Comparison of ENCODE assay signal across 1 cellular context in genomic region chr7:106657085-106657991, GRCh38.
A peak's percentile ranks its signal among the peaks of the same experiment; 100 is the strongest.
TF ChIP-seq lines count a peak whose summit lies in the region.

No MANE protein-coding gene starts in this region.

TF ChIP-seq in K562, 482 proteins besides CTCF, POLR2A, EP300 and RAD21 (continued from another document and continues in another):
- TF ChIP-seq THAP7 (CRISPR knock-in tag; IDR thresholded peaks at IDR 0.05) (no peak), BRD4 (IDR thresholded peaks at IDR 0.05) (0 out of 2 replicates have a peak, but pooled peaks have one; percentile 52), HMG20A (CRISPR knock-in tag; conservative IDR thresholded peaks at IDR 0.05) (no peak), CEBPB (tag; IDR thresholded peaks at IDR 0.05) (peak; percentile 80; the same call in 1 of the 2 replicates), SAP30 (IDR thresholded peaks at IDR 0.05; ENCODE audit: borderline replicate concordance, insufficient read depth, low read depth, low read length, poor library complexity, severe bottlenecking) (no peak), TAF1 (IDR thresholded peaks at IDR 0.05; ENCODE audit: control insufficient read depth, extremely low read depth, insufficient read depth, low read length, severe bottlenecking) (no peak), ATF4 (CRISPR knock-in tag; IDR thresholded peaks at IDR 0.05) (0 out of 2 replicates have a peak, but pooled peaks have one; percentile 11), CSDE1 (IDR thresholded peaks at IDR 0.05) (peak in 1 of 2 experiments; percentile 16; a peak in 1 of 4 replicates), CEBPG (CRISPR knock-in tag; IDR thresholded peaks at IDR 0.05) (no peak), CEBPG (tag; conservative IDR thresholded peaks at IDR 0.05 in 1 of 2, IDR thresholded peaks at IDR 0.05 in 1 of 2) (peak; percentile 73 to 95), SP2 (IDR thresholded peaks at IDR 0.05; ENCODE audit: extremely low read depth, low read depth, low read length, poor library complexity, severe bottlenecking) (no peak), MLLT1 (IDR thresholded peaks at IDR 0.05) (peak; percentile 76; a peak in 3 of 4 replicates), PML (IDR thresholded peaks at IDR 0.05; ENCODE audit: low read length) (0 out of 2 replicates have a peak, but pooled peaks have one; percentile 3), TAF15 (IDR thresholded peaks at IDR 0.05; ENCODE audit: low read depth, low read length) (no peak), PTRF (tag; IDR thresholded peaks at IDR 0.05) (peak; percentile 70), JUND (IDR thresholded peaks at IDR 0.05; ENCODE audit: borderline replicate concordance, low read depth, low read length) (no peak), JUND (tag; IDR thresholded peaks at IDR 0.05; ENCODE audit: borderline replicate concordance, low read depth, low read length) (0 out of 3 replicates have a peak, but pooled peaks have one; percentile 12), HNRNPUL1 (IDR thresholded peaks at IDR 0.05; ENCODE audit: low read length) (no peak), NBN (IDR thresholded peaks at IDR 0.05; ENCODE audit: low read depth) (0 out of 2 replicates have a peak, but pooled peaks have one; percentile 14), CBFA2T3 (IDR thresholded peaks at IDR 0.05) (no peak), CHAMP1 (IDR thresholded peaks at IDR 0.05) (no peak), SMAD3 (CRISPR knock-in tag; conservative IDR thresholded peaks at IDR 0.05) (no peak), ZZZ3 (IDR thresholded peaks at IDR 0.05) (no peak), RBBP5 (IDR thresholded peaks at IDR 0.05; ENCODE audit: borderline replicate concordance, insufficient read depth, low read length, poor library complexity, severe bottlenecking) (no peak), SIN3A (IDR thresholded peaks at IDR 0.05; ENCODE audit: borderline replicate concordance in 2 of 2, control insufficient read depth in 1 of 2, low read depth in 2 of 2, low read length in 2 of 2) (no peak), HSF4 (CRISPR knock-in tag; IDR thresholded peaks at IDR 0.05; ENCODE audit: borderline replicate concordance) (0 out of 2 replicates have a peak, but pooled peaks have one; percentile 16), TAF9B (IDR thresholded peaks at IDR 0.05; ENCODE audit: partially characterized antibody) (peak; percentile 10), ZNF311 (CRISPR knock-in tag; IDR thresholded peaks at IDR 0.05) (no peak), RBM22 (IDR thresholded peaks at IDR 0.05; ENCODE audit: low read depth, low read length, poor library complexity, severe bottlenecking) (no peak), BACH1 (tag; IDR thresholded peaks at IDR 0.05) (peak; percentile 78), CUX1 (CRISPR knock-in tag; IDR thresholded peaks at IDR 0.05) (no peak), FOXP1 (CRISPR knock-in tag; IDR thresholded peaks at IDR 0.05) (no peak), SMARCA4 (IDR thresholded peaks at IDR 0.05) (0 out of 2 replicates have a peak, but pooled peaks have one; percentile 32), MYC (IDR thresholded peaks at IDR 0.05; ENCODE audit: low read depth, low read length) (no peak), MYC (CRISPR knock-in tag; IDR thresholded peaks at IDR 0.05; ENCODE audit: borderline replicate concordance, low read depth) (no peak), MECOM (CRISPR knock-in tag; IDR thresholded peaks at IDR 0.05) (peak; percentile 61), GMEB1 (CRISPR knock-in tag; IDR thresholded peaks at IDR 0.05) (0 out of 2 replicates have a peak, but pooled peaks have one; percentile 16), CREM (IDR thresholded peaks at IDR 0.05; ENCODE audit: low read depth) (0 out of 2 replicates have a peak, but pooled peaks have one; percentile 21)
- TF ChIP-seq, protein P1, sequence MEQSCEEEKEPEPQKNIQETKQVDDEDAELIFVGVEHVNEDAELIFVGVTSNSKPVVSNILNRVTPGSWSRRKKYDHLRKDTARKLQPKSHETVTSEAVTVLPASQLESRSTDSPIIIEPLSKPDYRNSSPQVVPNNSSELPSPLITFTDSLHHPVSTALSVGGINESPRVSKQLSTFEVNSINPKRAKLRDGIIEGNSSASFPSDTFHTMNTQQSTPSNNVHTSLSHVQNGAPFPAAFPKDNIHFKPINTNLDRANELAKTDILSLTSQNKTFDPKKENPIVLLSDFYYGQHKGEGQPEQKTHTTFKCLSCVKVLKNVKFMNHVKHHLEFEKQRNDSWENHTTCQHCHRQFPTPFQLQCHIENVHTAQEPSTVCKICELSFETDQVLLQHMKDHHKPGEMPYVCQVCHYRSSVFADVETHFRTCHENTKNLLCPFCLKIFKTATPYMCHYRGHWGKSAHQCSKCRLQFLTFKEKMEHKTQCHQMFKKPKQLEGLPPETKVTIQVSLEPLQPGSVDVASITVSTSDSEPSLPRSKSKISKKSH (CRISPR knock-in tag; IDR thresholded peaks at IDR 0.05), result no peak
- TF ChIP-seq, protein P2, sequence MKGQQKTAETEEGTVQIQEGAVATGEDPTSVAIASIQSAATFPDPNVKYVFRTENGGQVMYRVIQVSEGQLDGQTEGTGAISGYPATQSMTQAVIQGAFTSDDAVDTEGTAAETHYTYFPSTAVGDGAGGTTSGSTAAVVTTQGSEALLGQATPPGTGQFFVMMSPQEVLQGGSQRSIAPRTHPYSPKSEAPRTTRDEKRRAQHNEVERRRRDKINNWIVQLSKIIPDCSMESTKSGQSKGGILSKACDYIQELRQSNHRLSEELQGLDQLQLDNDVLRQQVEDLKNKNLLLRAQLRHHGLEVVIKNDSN (CRISPR knock-in tag; IDR thresholded peaks at IDR 0.05), result no peak
- TF ChIP-seq, protein P3, sequence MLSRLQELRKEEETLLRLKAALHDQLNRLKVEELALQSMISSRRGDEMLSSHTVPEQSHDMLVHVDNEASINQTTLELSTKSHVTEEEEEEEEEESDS (CRISPR knock-in tag; IDR thresholded peaks at IDR 0.05), result peak; percentile 44; the same call in 1 of the 2 replicates
- TF ChIP-seq, protein P4, sequence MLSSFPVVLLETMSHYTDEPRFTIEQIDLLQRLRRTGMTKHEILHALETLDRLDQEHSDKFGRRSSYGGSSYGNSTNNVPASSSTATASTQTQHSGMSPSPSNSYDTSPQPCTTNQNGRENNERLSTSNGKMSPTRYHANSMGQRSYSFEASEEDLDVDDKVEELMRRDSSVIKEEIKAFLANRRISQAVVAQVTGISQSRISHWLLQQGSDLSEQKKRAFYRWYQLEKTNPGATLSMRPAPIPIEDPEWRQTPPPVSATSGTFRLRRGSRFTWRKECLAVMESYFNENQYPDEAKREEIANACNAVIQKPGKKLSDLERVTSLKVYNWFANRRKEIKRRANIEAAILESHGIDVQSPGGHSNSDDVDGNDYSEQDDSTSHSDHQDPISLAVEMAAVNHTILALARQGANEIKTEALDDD (IDR thresholded peaks at IDR 0.05), result 0 out of 2 replicates have a peak, but pooled peaks have one; percentile 33
- TF ChIP-seq, protein P5, sequence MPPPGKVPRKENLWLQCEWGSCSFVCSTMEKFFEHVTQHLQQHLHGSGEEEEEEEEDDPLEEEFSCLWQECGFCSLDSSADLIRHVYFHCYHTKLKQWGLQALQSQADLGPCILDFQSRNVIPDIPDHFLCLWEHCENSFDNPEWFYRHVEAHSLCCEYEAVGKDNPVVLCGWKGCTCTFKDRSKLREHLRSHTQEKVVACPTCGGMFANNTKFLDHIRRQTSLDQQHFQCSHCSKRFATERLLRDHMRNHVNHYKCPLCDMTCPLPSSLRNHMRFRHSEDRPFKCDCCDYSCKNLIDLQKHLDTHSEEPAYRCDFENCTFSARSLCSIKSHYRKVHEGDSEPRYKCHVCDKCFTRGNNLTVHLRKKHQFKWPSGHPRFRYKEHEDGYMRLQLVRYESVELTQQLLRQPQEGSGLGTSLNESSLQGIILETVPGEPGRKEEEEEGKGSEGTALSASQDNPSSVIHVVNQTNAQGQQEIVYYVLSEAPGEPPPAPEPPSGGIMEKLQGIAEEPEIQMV (tag; conservative IDR thresholded peaks at IDR 0.05; ENCODE audit: low read depth), result 0 out of 2 replicates have a peak, but pooled peaks have one; percentile 13
